ENCODE assay signal across 24 cellular contexts in genomic region chr17:22090263-22090935, GRCh38.
"Had no signal": no experiment of that assay in that cellular context is flagged by ENCODE, and none has a peak within 500 bp of the region (broad histone marks: within the 10 kb centered on the region; RNA-seq: fewer than 3 reads in every experiment).

No MANE protein-coding gene starts in this region.

- H3K27me3 Mint-ChIP-seq: activated naive CD8-positive, alpha-beta T cell treated with anti-CD3 and anti-CD28 coated beads for 36 hours; activated T-helper 17 cell treated with anti-CD3 and anti-CD28 coated beads, Interleukin-2, amount 50 U/mL, for 72 hours; T-helper 17 cell had no signal

- H3K27ac ChIP-seq: brain microvascular endothelial cell, cardiac muscle cell had no signal

- H3K4me1 Mint-ChIP-seq: activated naive CD8-positive, alpha-beta T cell treated with anti-CD3 and anti-CD28 coated beads for 36 hours; activated T-helper 17 cell treated with anti-CD3 and anti-CD28 coated beads, Interleukin-2, amount 50 U/mL, for 72 hours; T-helper 17 cell had no signal

- DNase-seq: activated CD4-positive, alpha-beta T cell treated with anti-CD3 and anti-CD28 coated beads for 48 hours; activated CD4-positive, alpha-beta T cell treated with anti-CD3 and anti-CD28 coated beads, Interleukin-2, amount 50 U/mL, for 4 hours; activated CD4-positive, CD25-positive, alpha-beta regulatory T cell treated with anti-CD3 and anti-CD28 coated beads, Interleukin-2, amount 50 U/mL, for 72 hours; activated CD8-positive, alpha-beta T cell treated with anti-CD3 and anti-CD28 coated beads, Interleukin-2, amount 10 ng/mL, durations not matched to agents 7 days and 5 days; activated gamma-delta T cell; activated naive CD4-positive, alpha-beta T cell treated with anti-CD3 and anti-CD28 coated beads for 36 hours; activated naive CD8-positive, alpha-beta T cell treated with anti-CD3 and anti-CD28 coated beads for 36 hours; activated T-cell treated with anti-CD3 and anti-CD28 coated beads, Interleukin-2, amount 50 U/mL, for 4 hours; brain microvascular endothelial cell; KBM-7; NCI-H1092; NCI-H1417; NCI-H1930; NCI-H2107; NCI-H2171 treated with DMSO at 0.1 percent for 48 hours; NCI-H226; NCI-H526; NCI-H774; SHP77 treated with DMSO at 0.1 percent for 48 hours; T-helper 17 cell; T-helper 9 cell had no signal

- H3K4me3 ChIP-seq: cardiac muscle cell had no signal

- ATAC-seq: activated CD8-positive, alpha-beta T cell treated with anti-CD3 and anti-CD28 coated beads, Interleukin-2, amount 10 ng/mL, durations not matched to agents 7 days and 5 days; activated T-cell treated with anti-CD3 and anti-CD28 coated beads, Interleukin-2, amount 50 U/mL, for 4 hours; activated T-helper 17 cell treated with anti-CD3 and anti-CD28 coated beads, Interleukin-2, amount 50 U/mL, for 72 hours; T-helper 17 cell; WTC11 had no signal

- H3K27ac Mint-ChIP-seq: activated CD8-positive, alpha-beta T cell treated with anti-CD3 and anti-CD28 coated beads, Interleukin-2, amount 10 ng/mL, durations not matched to agents 7 days and 5 days; activated naive CD4-positive, alpha-beta T cell treated with anti-CD3 and anti-CD28 coated beads for 36 hours; activated naive CD8-positive, alpha-beta T cell treated with anti-CD3 and anti-CD28 coated beads for 36 hours; activated T-helper 17 cell treated with anti-CD3 and anti-CD28 coated beads, Interleukin-2, amount 50 U/mL, for 72 hours; T-helper 17 cell; WTC11 had no signal

- H3K4me3 Mint-ChIP-seq: activated CD8-positive, alpha-beta T cell treated with anti-CD3 and anti-CD28 coated beads, Interleukin-2, amount 10 ng/mL, durations not matched to agents 7 days and 5 days; activated naive CD4-positive, alpha-beta T cell treated with anti-CD3 and anti-CD28 coated beads for 36 hours; activated naive CD8-positive, alpha-beta T cell treated with anti-CD3 and anti-CD28 coated beads for 36 hours; activated T-cell treated with anti-CD3 and anti-CD28 coated beads, Interleukin-2, amount 50 U/mL, for 4 hours; activated T-helper 17 cell treated with anti-CD3 and anti-CD28 coated beads, Interleukin-2, amount 50 U/mL, for 72 hours; T-helper 17 cell had no signal

- H3K27me3 ChIP-seq: brain microvascular endothelial cell, cardiac muscle cell had no signal

- H3K36me3 ChIP-seq: brain microvascular endothelial cell, cardiac muscle cell had no signal
